ENCODE assay signal across 8 cellular contexts in the genomic region with DNA sequence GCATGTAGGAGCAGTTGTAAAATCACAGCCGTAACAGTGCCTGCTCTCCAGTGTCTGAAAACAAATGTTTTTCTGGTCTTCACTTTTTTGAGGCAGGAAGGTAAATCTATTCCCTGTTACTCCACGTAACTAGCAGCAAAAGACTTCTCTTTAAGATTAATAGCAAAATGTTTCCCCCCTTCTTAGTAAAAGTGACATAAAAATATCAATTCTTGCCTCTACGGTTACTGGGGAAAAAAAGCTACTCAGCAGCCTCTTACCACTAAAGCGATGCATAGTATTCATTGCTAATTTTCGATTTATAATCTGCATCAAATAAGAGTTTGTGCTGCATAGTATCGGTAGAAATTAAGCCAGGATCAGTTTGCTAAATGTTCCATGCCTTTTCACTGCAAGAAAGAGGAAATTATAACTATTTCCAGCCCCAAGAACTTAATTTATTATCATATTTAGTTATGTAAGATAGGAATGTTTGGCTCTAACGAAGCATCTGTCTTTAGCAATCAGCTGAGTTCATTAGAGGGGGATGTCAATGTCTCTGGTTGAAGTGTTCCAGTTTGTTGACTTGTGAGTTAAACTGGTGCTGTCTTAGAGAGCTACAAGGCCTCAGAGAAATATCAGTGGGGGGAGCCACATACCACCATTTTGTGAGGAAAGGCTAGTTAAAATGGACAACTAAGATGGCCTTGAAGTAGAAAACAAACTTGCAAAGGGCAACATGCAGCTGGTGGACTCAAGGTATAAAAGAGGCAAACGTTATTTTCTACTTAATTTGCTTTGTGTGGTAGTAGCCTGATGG. TPM values are rescaled to one million over a fixed set of nuclear protein-coding genes. Genes with fewer than 3 reads are reported as not detected.
DNase-seq lines count a peak whose midpoint lies in the region; ATAC-seq and TF ChIP-seq lines count a peak whose summit lies in the region.

No MANE protein-coding gene starts in this region.

- H3K9me3 Mint-ChIP-seq in chondrocyte (ENCODE audit: low read depth), result no peaks in the 10 kb centered on the region

- H3K36me3 Mint-ChIP-seq in chondrocyte (ENCODE audit: low read depth), result peaks cover 13% of the 10 kb centered on the region

- H3K9me3 ChIP-seq in OCI-LY3 (ENCODE audit: insufficient read depth, low read length) (no peaks in the 10 kb centered on the region), mucosa of rectum (ENCODE audit: control insufficient read depth in 2 of 2, low read length in 2 of 2) (no peaks in the 10 kb centered on the region)

- H3K4me3 Mint-ChIP-seq in chondrocyte (ENCODE audit: unreplicated experiment), result peak overlapping the region; percentile 99

- H3K4me3 ChIP-seq in H7 (ENCODE audit: insufficient read depth, low read depth, low read length) (peak overlapping the region; percentile 91), OCI-LY3 (ENCODE audit: low read length) (peak overlapping the region; percentile 94), mucosa of rectum (ENCODE audit: low read length in 2 of 2) (peak overlapping the region; percentile 98 to 99)

- peak overlapping the region; percentile 93 for H2AFZ ChIP-seq in OCI-LY3 (ENCODE audit: low read depth, low read length)

- H3K79me2 ChIP-seq in OCI-LY3 (ENCODE audit: low read length), result peaks cover 37% of the 10 kb centered on the region

- H3K27me3 Mint-ChIP-seq in chondrocyte (ENCODE audit: low read depth), result no peaks in the 10 kb centered on the region

- H3K36me3 ChIP-seq in H7 (replicated peaks; ENCODE audit: control insufficient read depth, insufficient read depth, low read length) (no peaks in the 10 kb centered on the region; the same call in 1 of the 2 replicates), OCI-LY3 (replicated peaks; ENCODE audit: low read depth, low read length) (peaks cover 8% of the 10 kb centered on the region), mucosa of rectum (ENCODE audit: control insufficient read depth in 2 of 2, insufficient read depth in 2 of 2, low read length in 2 of 2) (peaks cover 2 to 3% of the 10 kb centered on the region in 2 donors)

- peak overlapping the region; percentile 2; the same call in 1 of the 2 replicates for H3K27ac ChIP-seq in OCI-LY3 (ENCODE audit: low read length)
- H3K27ac ChIP-seq in mucosa of rectum (ENCODE audit: low read depth in 2 of 2, low read length in 2 of 2), result peak overlapping the region; percentile 99

- TF ChIP-seq CTCF in OCI-LY3 (IDR thresholded peaks at IDR 0.05; ENCODE audit: low read depth, low read length), result no peak; the same call in 1 of the 2 replicates
- no peak for TF ChIP-seq CTCF in chondrocyte (IDR thresholded peaks at IDR 0.05)

- no peak for DNase-seq in H7
- DNase-seq in chondrocyte (ENCODE audit: low spot score), result no peak
- DNase-seq in NCI-H2196 (lab: John Stamatoyannopoulos, UW; ENCODE audit: unreplicated experiment), result no peak
- DNase-seq in activated CD4-positive, alpha-beta T cell treated with anti-CD3 and anti-CD28 coated beads for 1 hour, result no peak

- peaks cover 55% of the 10 kb centered on the region for H3K4me1 Mint-ChIP-seq in chondrocyte (ENCODE audit: low read depth)

- peaks cover 7% of the 10 kb centered on the region for H4K20me1 ChIP-seq in OCI-LY3 (ENCODE audit: insufficient read depth, low read length)

- peak overlapping the region; percentile 98 for H3K27ac Mint-ChIP-seq in chondrocyte (ENCODE audit: unreplicated experiment)

- H3K4me1 ChIP-seq in OCI-LY3 (ENCODE audit: low read length) (peaks cover 56% of the 10 kb centered on the region), mucosa of rectum (ENCODE audit: control insufficient read depth in 2 of 2, insufficient read depth in 2 of 2, low read length in 2 of 2) (peaks cover 15 to 26% of the 10 kb centered on the region in 2 donors)

- peak overlapping the region; percentile 80 for H3K9ac ChIP-seq in OCI-LY3 (ENCODE audit: low read length)
- H3K9ac ChIP-seq in mucosa of rectum (ENCODE audit: low read depth in 1 of 2, low read length in 2 of 2), result peak overlapping the region; percentile 97 to 99

- H3K4me2 ChIP-seq in OCI-LY3 (ENCODE audit: low read length), result peak overlapping the region; percentile 76

- H3K27me3 ChIP-seq in H7 (ENCODE audit: control insufficient read depth, insufficient read depth, low read length) (no peaks in the 10 kb centered on the region), OCI-LY3 (ENCODE audit: low read depth, low read length) (no peaks in the 10 kb centered on the region), mucosa of rectum (ENCODE audit: control insufficient read depth in 2 of 2, insufficient read depth in 2 of 2, low read length in 2 of 2) (no peaks in the 10 kb centered on the region)

- no peak for ATAC-seq in HG02759 (IDR thresholded peaks at IDR 0.05; ENCODE audit: unreplicated experiment)
- no peak for ATAC-seq in GM21381 (IDR thresholded peaks at IDR 0.05; ENCODE audit: unreplicated experiment)

RNA-seq across cellular contexts. Expression of a gene that starts 0.6 kb away (rescaled TPM):
- 46.8 and 51.0 TPM in 2 replicates for total RNA-seq in H7 (2014; rRNA removed; shearing (Covaris generic))
- 66.0 to 76.8 TPM (median 67.4 TPM) in 3 replicates for total RNA-seq in chondrocyte

RNA-seq across cellular contexts. Expression of a gene that starts 26.5 kb away (rescaled TPM):
- 8.1 and 14.9 TPM in 2 replicates for total RNA-seq in H7 (2014; rRNA removed; shearing (Covaris generic))
- 27.2 to 33.1 TPM (median 27.6 TPM) in 3 replicates for total RNA-seq in chondrocyte
